8 cellular contexts compared by ENCODE assay signal in the genomic region with DNA sequence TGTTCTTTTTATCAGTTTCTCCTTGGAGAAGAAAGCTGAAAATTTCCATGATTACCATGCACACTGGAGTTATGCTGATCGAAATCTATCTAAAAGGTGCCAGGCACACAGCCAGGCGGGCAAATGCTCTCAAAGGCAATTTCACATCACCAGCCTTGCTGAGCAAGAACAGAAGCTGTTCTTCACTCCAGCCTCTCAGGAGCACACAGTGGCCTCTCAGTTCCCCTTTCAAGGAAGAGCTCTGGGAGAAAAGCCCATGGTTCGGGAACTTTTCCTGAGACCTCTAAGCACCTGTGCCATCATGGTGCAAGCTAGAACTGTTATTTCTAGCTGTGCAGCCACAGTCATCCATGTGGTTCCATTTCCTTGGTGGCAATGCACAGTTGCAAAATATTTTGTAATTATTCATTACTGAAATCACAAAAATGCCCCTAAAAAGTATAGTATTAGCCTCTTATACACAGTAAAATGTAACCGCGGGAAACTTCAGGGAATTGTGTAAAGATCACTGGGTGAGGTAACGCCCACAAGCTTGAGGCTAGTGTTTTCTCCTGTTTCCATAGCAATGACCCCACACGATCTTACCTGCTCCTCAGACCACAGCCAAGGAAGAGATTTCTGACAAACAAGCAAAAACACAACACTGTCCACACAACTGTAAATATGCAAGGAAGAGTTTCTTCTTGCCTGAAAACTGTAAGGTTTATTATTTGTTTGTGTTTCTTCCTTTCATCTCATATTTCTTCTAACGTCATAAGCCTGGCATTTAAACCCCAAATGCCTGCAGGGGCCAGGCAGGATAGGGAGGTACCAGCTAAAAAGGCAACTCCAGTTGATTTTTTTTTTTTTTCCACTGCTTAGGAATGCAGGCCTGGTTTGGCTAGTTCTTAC.
DNase-seq lines count a peak whose midpoint lies in the region; ATAC-seq and TF ChIP-seq lines count a peak whose summit lies in the region.

No MANE protein-coding gene starts in this region.

- no peak overlapping the region for H3K4me3 ChIP-seq in AG09309 (ENCODE audit: control insufficient read depth, low read depth, low read length)
- H3K4me3 ChIP-seq in fibroblast of villous mesenchyme (ENCODE audit: low read depth, low read length): no peak overlapping the region
- H3K4me3 ChIP-seq in prostate gland: no peak overlapping the region

- intact Hi-C loops in prostate gland (cut with DNase I): no loop called here

- 22% methylated on average over 8 of the region's 8 CpGs for WGBS in prostate gland

- H3K4me1 ChIP-seq in prostate gland (replicated peaks): no peaks in the 10 kb centered on the region

- TF ChIP-seq CTCF in AG09309 (IDR thresholded peaks at IDR 0.05; ENCODE audit: control insufficient read depth, insufficient read depth, low read depth, low read length, missing control alignments): no peak
- no peak for TF ChIP-seq CTCF in fibroblast of villous mesenchyme (IDR thresholded peaks at IDR 0.05; ENCODE audit: insufficient read depth, low read depth, low read length)
- TF ChIP-seq CTCF in prostate gland (IDR thresholded peaks at IDR 0.05): no peak

- no peaks in the 10 kb centered on the region for H3K9me3 ChIP-seq in prostate gland

- H3K27me3 ChIP-seq in prostate gland (replicated peaks; ENCODE audit: insufficient read depth): no peaks in the 10 kb centered on the region

- no peaks in the 10 kb centered on the region for H3K36me3 ChIP-seq in prostate gland

- DNase-seq in AG09309 (ENCODE audit: low read depth): peak; percentile 80
- peak; percentile 99 for DNase-seq in T1000 (lab: John Stamatoyannopoulos, UW)
- peak; percentile 94 for DNase-seq in fibroblast of villous mesenchyme (ENCODE audit: low read depth)
- DNase-seq in prostate gland (ENCODE audit: low spot score): peak; percentile 42

- ATAC-seq in HG02678 (IDR thresholded peaks at IDR 0.05; ENCODE audit: unreplicated experiment): peak; percentile 36
- ATAC-seq in HG02571 (IDR thresholded peaks at IDR 0.05; ENCODE audit: unreplicated experiment): no peak
- no peak for ATAC-seq in HG03039 (IDR thresholded peaks at IDR 0.05; ENCODE audit: unreplicated experiment)
- no peak for ATAC-seq in GM21723 (IDR thresholded peaks at IDR 0.05; ENCODE audit: unreplicated experiment)

- peak overlapping the region; percentile 5 to 35 for H3K27ac ChIP-seq in prostate gland

- TF ChIP-seq POLR2A in prostate gland (IDR thresholded peaks at IDR 0.05): no peak

Comparison
In these comparisons a context has a peak if more than half of its experiments do, and no peak if none do; other contexts are left out.
1. DNase-seq: peak in every context shown above with its lines; median percentile 99 in T1000; 94 in fibroblast of villous mesenchyme; 80 in AG09309; 42 in prostate gland.